In the genomic region with DNA sequence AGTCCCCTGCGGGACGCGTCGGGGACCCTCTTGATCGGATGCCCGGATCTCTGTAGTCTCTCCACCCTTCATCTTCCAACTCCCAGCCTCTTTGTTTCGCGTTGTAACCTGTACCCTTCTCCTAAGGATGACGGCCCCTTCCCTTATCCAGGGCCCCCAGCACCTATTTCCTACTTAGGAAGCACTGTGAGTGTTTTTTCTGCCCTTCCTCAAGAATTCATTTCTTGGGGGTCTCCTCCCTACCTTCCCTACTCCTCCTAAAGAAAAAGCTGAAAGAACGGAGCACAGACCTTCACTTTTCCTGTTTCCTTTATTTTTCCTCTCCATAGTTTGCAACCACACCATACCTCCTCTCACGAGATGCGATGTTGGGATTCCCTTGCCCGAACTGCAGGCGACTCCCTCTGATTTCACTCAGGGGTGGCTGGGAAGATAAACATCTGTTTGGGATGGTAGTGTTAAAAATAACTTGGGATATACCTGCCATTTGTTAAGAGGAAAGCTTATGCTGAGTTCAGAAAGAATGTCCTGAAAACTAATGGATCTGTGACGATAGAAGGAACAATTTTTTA, we compare ENCODE assay signal across 8 cellular contexts. TPM values are rescaled to one million over a fixed set of nuclear protein-coding genes. Genes with fewer than 3 reads are reported as not detected.
DNase-seq lines count a peak whose midpoint lies in the region; ATAC-seq, FAIRE-seq and TF ChIP-seq lines count a peak whose summit lies in the region.

No MANE protein-coding gene starts in this region.

- no peak for FAIRE-seq in astrocyte (lab: Jason Lieb, UNC)

- no peak for ATAC-seq in HG03280 (IDR thresholded peaks at IDR 0.05; ENCODE audit: unreplicated experiment)

- no peaks in the 10 kb centered on the region for H3K36me3 Mint-ChIP-seq in astrocyte (ENCODE audit: low read depth, unreplicated experiment)

- peak overlapping the region; percentile 92 for H3K4me3 ChIP-seq in left ventricle myocardium inferior
- H3K4me3 ChIP-seq in astrocyte (ENCODE audit: insufficient read depth, low read depth, low read length) = peak overlapping the region; percentile 99
- peak overlapping the region; percentile 71 for H3K4me3 ChIP-seq in lower leg skin (ENCODE audit: low read depth, poor library complexity, severe bottlenecking)
- H3K4me3 ChIP-seq in vagina = peak overlapping the region; percentile 88 to 95

- H3K9me3 Mint-ChIP-seq in astrocyte (ENCODE audit: unreplicated experiment) = no peaks in the 10 kb centered on the region

- peak overlapping the region; percentile 88 for H3K9ac ChIP-seq in astrocyte (ENCODE audit: low read length)

- H3K4me1 ChIP-seq in left ventricle myocardium inferior (peaks cover 70% of the 10 kb centered on the region), astrocyte (ENCODE audit: insufficient read depth, low read length) (peaks cover 13% of the 10 kb centered on the region), vagina (peaks cover 36% of the 10 kb centered on the region)

- H3K27me3 ChIP-seq in left ventricle myocardium inferior (ENCODE audit: low read depth) (no peaks in the 10 kb centered on the region), astrocyte (ENCODE audit: insufficient read depth, low read length) (no peaks in the 10 kb centered on the region), vagina (no peaks in the 10 kb centered on the region)

- intact Hi-C loops in left ventricle myocardium inferior (cut with micrococcal nuclease) = no loop called here
- intact Hi-C loops in cardiac septum (cut with DNase I) = loop anchor here (5.0 to 10.0 kb wide), 2 partner anchors 70 to 617 kb away; a partner anchor contains a TSS
- intact Hi-C loops in lower leg skin (cut with DNase I; ENCODE audit: low total_unique reads) = no loop called here
- intact Hi-C loops in vagina (cut with DNase I) = loop anchor here (10.0 kb wide), 1 partner anchor 53 kb away; a partner anchor contains a TSS

- H3K27ac ChIP-seq in left ventricle myocardium inferior (replicated peaks) = peak overlapping the region; percentile 83
- H3K27ac ChIP-seq in astrocyte (ENCODE audit: low read depth, low read length) = peak overlapping the region; percentile 56
- H3K27ac ChIP-seq in vagina = peak overlapping the region; percentile 22

- DNase-seq in left ventricle myocardium inferior (no peak), cardiac septum (ENCODE audit: low spot score) (no peak), astrocyte (ENCODE audit: low read depth) (no peak), lower leg skin (ENCODE audit: low spot score in 2 of 2) (no peak), vagina (ENCODE audit: extremely low spot score in 2 of 2) (no peak), germinal center (ENCODE audit: low spot score) (no peak), NOMO-1 treated with dmso at 0.1 percent for 144 hours (lab: John Stamatoyannopoulos, UW; ENCODE audit: unreplicated experiment) (no peak)

- peak overlapping the region; percentile 77 for H2AFZ ChIP-seq in astrocyte (ENCODE audit: low read depth, low read length)

- H3K36me3 ChIP-seq in left ventricle myocardium inferior = peaks cover 22% of the 10 kb centered on the region
- peaks cover 15% of the 10 kb centered on the region for H3K36me3 ChIP-seq in astrocyte (ENCODE audit: insufficient read depth, low read length)
- H3K36me3 ChIP-seq in vagina = peaks cover 0 to 22% of the 10 kb centered on the region in 2 donors

- H3K9me3 ChIP-seq in left ventricle myocardium inferior (replicated peaks) (no peaks in the 10 kb centered on the region), astrocyte (ENCODE audit: insufficient read depth, low read depth, low read length) (no peaks in the 10 kb centered on the region), vagina (no peaks in the 10 kb centered on the region)

- TF ChIP-seq POLR2A in lower leg skin (IDR thresholded peaks at IDR 0.05) (no peak), vagina (IDR thresholded peaks at IDR 0.05) (no peak)

- peaks cover 38% of the 10 kb centered on the region for H4K20me1 ChIP-seq in astrocyte (ENCODE audit: insufficient read depth, low read length)

- TF ChIP-seq CTCF in left ventricle myocardium inferior (IDR thresholded peaks at IDR 0.05; ENCODE audit: borderline replicate concordance) = no peak
- no peak for TF ChIP-seq CTCF in astrocyte (IDR thresholded peaks at IDR 0.05; ENCODE audit: insufficient read depth, low read depth, low read length)
- TF ChIP-seq CTCF in lower leg skin (IDR thresholded peaks at IDR 0.05) = no peak
- no peak for TF ChIP-seq CTCF in vagina (IDR thresholded peaks at IDR 0.05)

- peaks cover 10% of the 10 kb centered on the region for H3K4me1 Mint-ChIP-seq in astrocyte (ENCODE audit: low read depth, unreplicated experiment)

- peaks cover 64% of the 10 kb centered on the region for H3K79me2 ChIP-seq in astrocyte (ENCODE audit: insufficient read depth, low read length)

- peak overlapping the region; percentile 96 for H3K4me3 Mint-ChIP-seq in astrocyte (ENCODE audit: unreplicated experiment)

- peak overlapping the region; percentile 93 for H3K4me2 ChIP-seq in astrocyte (ENCODE audit: low read length)

- WGBS in lower leg skin, 2 donors = 1 to 2% methylated on average over 15 of the region's 15 CpGs

- peak overlapping the region; percentile 83 for H3K27ac Mint-ChIP-seq in astrocyte (ENCODE audit: unreplicated experiment)

- no peaks in the 10 kb centered on the region for H3K27me3 Mint-ChIP-seq in astrocyte (ENCODE audit: low read depth, unreplicated experiment)

RNA-seq across cellular contexts. Expression of a gene that starts 0.6 kb away (rescaled TPM):
- total RNA-seq in left ventricle myocardium inferior (26.7 TPM), cardiac septum (22.3 TPM), astrocyte (27.6 and 28.3 TPM in 2 replicates), lower leg skin (10 to 100 TPM in 2 of 4 donors, 1 to 10 TPM in 2; 7.3 to 18.9 (median 9.0) TPM), vagina (14.7 TPM)

RNA-seq across cellular contexts. Expression of a gene that starts 0.7 kb away (rescaled TPM):
- 37.6 TPM for total RNA-seq in left ventricle myocardium inferior
- total RNA-seq in cardiac septum = 32.2 TPM
- 19.6 and 21.6 TPM in 2 replicates for total RNA-seq in astrocyte
- total RNA-seq in lower leg skin = 10 to 100 TPM; 17.5 to 24.1 (median 20.7) TPM
- total RNA-seq in vagina = 21.6 TPM

RNA-seq across cellular contexts. Expression of a gene that starts 56.5 kb away (rescaled TPM):
- total RNA-seq in left ventricle myocardium inferior (64.2 TPM), cardiac septum (77.4 TPM), astrocyte (74.6 and 83.1 TPM in 2 replicates), lower leg skin (10 to 100 TPM; 56.8 to 84.7 (median 72.3) TPM), vagina (64.6 TPM)

RNA-seq across cellular contexts. Expression of a gene that starts 56.8 kb away (rescaled TPM):
- total RNA-seq in left ventricle myocardium inferior = 27.7 TPM
- 23.0 TPM for total RNA-seq in cardiac septum
- total RNA-seq in astrocyte = 15.4 and 16.3 TPM in 2 replicates
- 10 to 100 TPM in 3 of 4 donors, 1 to 10 TPM in 1; 7.0 to 17.5 (median 14.0) TPM for total RNA-seq in lower leg skin
- 16.7 TPM for total RNA-seq in vagina

Comparison
In these comparisons a context has a peak if more than half of its experiments do, and no peak if none do; other contexts are left out.
1. intact Hi-C loops: an anchor here in cardiac septum (5.0 to 10.0 kb wide) and vagina (10.0 kb wide); none called in left ventricle myocardium inferior and lower leg skin.
2. H3K27ac ChIP-seq: peak in every context shown above with its lines; median percentile 83 in left ventricle myocardium inferior; 56 in astrocyte; 22 in vagina.